ENCODE assay signal across 8 cellular contexts in genomic region chr10:16436758-16437539, GRCh38. TPM values are rescaled to one million over a fixed set of nuclear protein-coding genes. Genes with fewer than 3 reads are reported as not detected.
DNase-seq lines count a peak whose midpoint lies in the region; ATAC-seq and TF ChIP-seq lines count a peak whose summit lies in the region.

PTER (plus strand) TSS chr10:16437010; CDS start chr10:16484385, 47,375 bp downstream.

- peak within 1 kb of the TSS; percentile 91 for H3K4me3 Mint-ChIP-seq in activated naive CD8-positive, alpha-beta T cell treated with anti-CD3 and anti-CD28 coated beads, Interleukin-2, amount 50 U/mL, for 24 hours

- H3K4me3 ChIP-seq in GM12864 (ENCODE audit: low read depth, low read length) (peak within 1 kb of the TSS; percentile 77), cardiac muscle cell (peak within 1 kb of the TSS; percentile 31), upper lobe of left lung (peak within 1 kb of the TSS; percentile 56 to 77 (median 64))

- no peak for TF ChIP-seq CTCF in GM12864 (IDR thresholded peaks at IDR 0.05; ENCODE audit: low read depth, low read length, missing control alignments)
- no peak for TF ChIP-seq CTCF in cardiac muscle cell (IDR thresholded peaks at IDR 0.05; ENCODE audit: low read depth, low read length)
- peak in 1 of 6 experiments; percentile 13 for TF ChIP-seq CTCF in upper lobe of left lung (IDR thresholded peaks at IDR 0.05)

- H3K36me3 Mint-ChIP-seq in activated naive CD8-positive, alpha-beta T cell treated with anti-CD3 and anti-CD28 coated beads, Interleukin-2, amount 50 U/mL, for 24 hours (ENCODE audit: low read depth) = peaks cover 35% of the 10 kb centered on the region

- H3K36me3 ChIP-seq in cardiac muscle cell (no peaks in the 10 kb centered on the region), upper lobe of left lung (no peaks in the 10 kb centered on the region)

- no peaks in the 10 kb centered on the region for H3K27me3 Mint-ChIP-seq in activated naive CD8-positive, alpha-beta T cell treated with anti-CD3 and anti-CD28 coated beads, Interleukin-2, amount 50 U/mL, for 24 hours

- H3K27ac Mint-ChIP-seq in activated naive CD8-positive, alpha-beta T cell treated with anti-CD3 and anti-CD28 coated beads, Interleukin-2, amount 50 U/mL, for 24 hours = peak within 1 kb of the TSS; percentile 91

- no peaks in the 10 kb centered on the region for H3K9me3 Mint-ChIP-seq in activated naive CD8-positive, alpha-beta T cell treated with anti-CD3 and anti-CD28 coated beads, Interleukin-2, amount 50 U/mL, for 24 hours

- H3K27me3 ChIP-seq in cardiac muscle cell (no peaks in the 10 kb centered on the region), upper lobe of left lung (no peaks in the 10 kb centered on the region)

- intact Hi-C loops in posterior cingulate gyrus (cut with DNase I) = no loop called here

- H3K4me1 Mint-ChIP-seq in activated naive CD8-positive, alpha-beta T cell treated with anti-CD3 and anti-CD28 coated beads, Interleukin-2, amount 50 U/mL, for 24 hours = peaks cover 48% of the 10 kb centered on the region

- DNase-seq in GM12864 (ENCODE audit: low read depth) (peak; percentile 86), NCI-H1105 treated with DMSO at 0.1 percent for 48 hours (lab: John Stamatoyannopoulos, UW) (peak; percentile 86), SW480 (ENCODE audit: low spot score) (peak; percentile 94), cardiac muscle cell (ENCODE audit: low read depth in 1 of 2, low spot score in 1 of 2) (peak; percentile 94 to 97), posterior cingulate gyrus (peak; percentile 22 to 95 (median 64)), upper lobe of left lung (peak; percentile 97 to 99)
- peak; percentile 99 for DNase-seq in activated naive CD8-positive, alpha-beta T cell treated with anti-CD3 and anti-CD28 coated beads, Interleukin-2, amount 50 U/mL, for 24 hours

- H3K9me3 ChIP-seq in cardiac muscle cell (ENCODE audit: low read depth) (no peaks in the 10 kb centered on the region), upper lobe of left lung (no peaks in the 10 kb centered on the region)

- H3K27ac ChIP-seq in cardiac muscle cell (no peak within 1 kb of the TSS), upper lobe of left lung (peak within 1 kb of the TSS; percentile 88 to 91 (median 89))

- TF ChIP-seq POLR2A in upper lobe of left lung (IDR thresholded peaks at IDR 0.05) = peak in 3 of 4 donors; percentile 66 to 92 (median 92)

- no peak for TF ChIP-seq EP300 in upper lobe of left lung (IDR thresholded peaks at IDR 0.05)

- ATAC-seq in HG02642 (IDR thresholded peaks at IDR 0.05; ENCODE audit: poor library complexity, unreplicated experiment) (peak; percentile 99), upper lobe of left lung (ENCODE audit: low FRiP score in 2 of 2) (peak; percentile 100)
- ATAC-seq in activated naive CD8-positive, alpha-beta T cell treated with anti-CD3 and anti-CD28 coated beads, Interleukin-2, amount 50 U/mL, for 24 hours = peak; percentile 97

- H3K4me1 ChIP-seq in cardiac muscle cell (ENCODE audit: low read depth) (peaks cover 3% of the 10 kb centered on the region), upper lobe of left lung (peaks cover 12 to 41% (median 29%) of the 10 kb centered on the region in 4 donors)

- 1 to 6% methylated on average over 37 to 49 of the region's 49 CpGs for WGBS in upper lobe of left lung, 2 donors

RNA-seq across cellular contexts. Expression of gene PTER, which starts in this region (rescaled TPM):
- total RNA-seq in cardiac muscle cell (1.4 and 5.3 TPM in 2 replicates), upper lobe of left lung (10 to 100 TPM in 5 of 6 donors, 1 to 10 TPM in 1; 7.8 to 30.0 (median 16.4) TPM)
- 3.3 and 5.9 TPM in 2 replicates for polyA plus RNA-seq in cardiac muscle cell
